In the genomic region with DNA sequence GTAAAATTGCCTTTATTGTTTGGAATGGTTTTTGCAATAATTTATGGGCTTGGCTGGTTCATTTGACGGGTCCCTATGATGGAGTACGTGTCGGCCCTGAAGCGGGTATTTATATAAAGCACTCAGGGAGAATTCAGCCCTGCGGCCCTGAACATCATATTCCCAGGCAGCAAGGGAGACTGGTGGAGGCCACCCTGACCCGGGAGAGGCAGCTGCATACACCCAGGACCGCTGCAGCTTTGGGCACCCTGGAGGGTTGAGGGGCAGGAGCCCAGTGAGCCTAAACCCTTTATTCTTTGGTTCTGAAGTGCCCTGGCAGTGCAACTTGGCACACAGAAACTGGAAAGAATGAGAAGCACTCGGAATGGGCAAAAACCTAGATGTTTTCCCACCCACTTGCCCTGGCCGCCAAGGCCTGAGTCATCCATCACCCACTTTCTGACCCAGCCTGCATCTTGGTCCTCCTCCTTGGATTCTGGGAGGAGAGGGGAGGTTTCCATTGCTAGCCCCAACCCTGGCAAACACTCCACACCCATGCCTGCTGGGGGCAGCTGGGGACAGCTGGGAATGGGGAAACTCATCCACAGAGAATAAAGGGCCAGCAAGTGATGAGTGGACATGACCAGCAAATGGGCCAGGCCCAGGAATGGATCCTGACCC, we compare ENCODE assay signal across 20 cellular contexts.
DNase-seq lines count a peak whose midpoint lies in the region; ATAC-seq and TF ChIP-seq lines count a peak whose summit lies in the region.
"Had no signal": no experiment of that assay in that cellular context is flagged by ENCODE, and none has a peak within 500 bp of the region (broad histone marks: within the 10 kb centered on the region; RNA-seq: fewer than 3 reads in every experiment).

No MANE protein-coding gene starts in this region.

- no peak overlapping the region for H3K4me2 ChIP-seq in mammary epithelial cell (ENCODE audit: insufficient read depth, low read depth, low read length)
- H3K4me2 ChIP-seq in neural progenitor cell: no peak overlapping the region
- H3K4me2 ChIP-seq: A549 had no signal

- intact Hi-C loops in MCF 10A (cut with micrococcal nuclease) (no loop called here), mammary epithelial cell (cut with micrococcal nuclease) (no loop called here), uterus (cut with DNase I; ENCODE audit: low total_unique reads) (no loop called here)

- H3K79me2 ChIP-seq in mammary epithelial cell (ENCODE audit: insufficient read depth, low read length) (no peaks in the 10 kb centered on the region), neural progenitor cell (ENCODE audit: low read depth) (no peaks in the 10 kb centered on the region)

- WGBS in mammary epithelial cell (ENCODE audit: low coverage, missing lambda C conversion rate): 47% methylated on average over 9 of the region's 9 CpGs

- POLR2A ChIA-PET in MCF 10A (lab: Yijun Ruan, JAX): no interaction called here

- H3K36me3 ChIP-seq in mammary epithelial cell (ENCODE audit: insufficient read depth, low read length) (no peaks in the 10 kb centered on the region), neural progenitor cell (no peaks in the 10 kb centered on the region), uterus (no peaks in the 10 kb centered on the region)
- H3K36me3 ChIP-seq: pancreas, upper lobe of left lung had no signal

- no peak overlapping the region for H3K27ac ChIP-seq in mammary epithelial cell (ENCODE audit: insufficient read depth, low read depth, low read length)
- H3K27ac ChIP-seq in coronary artery: peak overlapping the region; percentile 74 to 90
- H3K27ac ChIP-seq in neural progenitor cell: no peak overlapping the region
- H3K27ac ChIP-seq in uterus: peak overlapping the region; percentile 52 to 56
- H3K27ac ChIP-seq: A549, pancreas, upper lobe of left lung had no signal

- in situ Hi-C loops in mammary epithelial cell (cut with MboI; ENCODE audit: low sequenced_read_pairs in 2 of 2): no loop called here

- dilution Hi-C loops in mammary epithelial cell (cut with HindIII; ENCODE audit: low sequenced_read_pairs): no loop called here

- H4K20me1 ChIP-seq in mammary epithelial cell (ENCODE audit: insufficient read depth, low read length): no peaks in the 10 kb centered on the region
- H4K20me1 ChIP-seq in neural progenitor cell (ENCODE audit: low read depth): no peaks in the 10 kb centered on the region

- CTCF ChIA-PET in MCF 10A (lab: Yijun Ruan, JAX) (no interaction called here), mammary epithelial cell (lab: Charles Lee; ENCODE audit: low non-redundant PET) (no interaction called here)

- H3K27me3 ChIP-seq in mammary epithelial cell (ENCODE audit: insufficient read depth, low read length): no peaks in the 10 kb centered on the region
- H3K27me3 ChIP-seq in neural progenitor cell: peaks cover 28% of the 10 kb centered on the region
- H3K27me3 ChIP-seq in uterus: no peaks in the 10 kb centered on the region
- H3K27me3 ChIP-seq: pancreas had no signal

- TF ChIP-seq POLR2A in uterus (IDR thresholded peaks at IDR 0.05): no peak

- H3K4me1 Mint-ChIP-seq in MCF 10A (ENCODE audit: insufficient read depth, unreplicated experiment) (no peaks in the 10 kb centered on the region), neural progenitor cell (peaks cover 35% of the 10 kb centered on the region)
- H3K4me1 Mint-ChIP-seq: activated naive CD8-positive, alpha-beta T cell treated with anti-CD3 and anti-CD28 coated beads for 36 hours had no signal

- H2AFZ ChIP-seq in mammary epithelial cell (ENCODE audit: low read depth, low read length) (no peak overlapping the region), neural progenitor cell (replicated peaks) (no peak overlapping the region)

- H3K4me1 ChIP-seq in mammary epithelial cell (ENCODE audit: insufficient read depth, low read length) (no peaks in the 10 kb centered on the region), neural progenitor cell (no peaks in the 10 kb centered on the region), uterus (no peaks in the 10 kb centered on the region)
- H3K4me1 ChIP-seq: A549, pancreas, upper lobe of left lung had no signal

- H3K27ac Mint-ChIP-seq in MCF 10A (ENCODE audit: low read depth, unreplicated experiment) (no peak overlapping the region), neural progenitor cell (peak overlapping the region; percentile 72)
- H3K27ac Mint-ChIP-seq: activated CD4-positive, alpha-beta memory T cell treated with anti-CD3 and anti-CD28 coated beads for 36 hours; activated naive CD8-positive, alpha-beta T cell treated with anti-CD3 and anti-CD28 coated beads for 36 hours; activated T-cell treated with anti-CD3 and anti-CD28 coated beads, Interleukin-2, amount 50 U/mL, for 72 hours; CD4-positive, CD25-positive, alpha-beta regulatory T cell; T-cell had no signal

- ATAC-seq in HG03095 (IDR thresholded peaks at IDR 0.05; ENCODE audit: unreplicated experiment) (no peak), GM19035 (IDR thresholded peaks at IDR 0.05; ENCODE audit: unreplicated experiment) (no peak)
- ATAC-seq: A549; activated T-cell treated with anti-CD3 and anti-CD28 coated beads, Interleukin-2, amount 50 U/mL, for 72 hours; HCT116; left ventricle myocardium superior; pancreas; T-cell had no signal

- no TSS peak for BruUV-seq in MCF 10A (replicated peaks; lab: Mats Ljungman, UMichigan)
- BruUV-seq in mammary epithelial cell (replicated peaks; lab: Mats Ljungman, UMichigan): no TSS peak

- H3K4me3 Mint-ChIP-seq in MCF 10A (ENCODE audit: unreplicated experiment) (no peak overlapping the region), neural progenitor cell (no peak overlapping the region)
- H3K4me3 Mint-ChIP-seq: activated CD4-positive, alpha-beta memory T cell treated with anti-CD3 and anti-CD28 coated beads for 36 hours; activated naive CD8-positive, alpha-beta T cell treated with anti-CD3 and anti-CD28 coated beads for 36 hours; activated T-cell treated with anti-CD3 and anti-CD28 coated beads, Interleukin-2, amount 50 U/mL, for 72 hours; CD4-positive, CD25-positive, alpha-beta regulatory T cell; T-cell had no signal

- no peaks in the 10 kb centered on the region for H3K9me3 ChIP-seq in mammary epithelial cell (replicated peaks; ENCODE audit: insufficient read depth, low read length)
- H3K9me3 ChIP-seq in neural progenitor cell (ENCODE audit: low read depth): no peaks in the 10 kb centered on the region
- H3K9me3 ChIP-seq in uterus: no peaks in the 10 kb centered on the region
- H3K9me3 ChIP-seq: A549, pancreas, upper lobe of left lung had no signal

- no peaks in the 10 kb centered on the region for H3F3A ChIP-seq in neural progenitor cell (ENCODE audit: low read depth)

- TF ChIP-seq CTCF in MCF 10A (IDR thresholded peaks at IDR 0.05; ENCODE audit: unreplicated experiment) (no peak), mammary epithelial cell (conservative IDR thresholded peaks at IDR 0.05 in 1 of 2, IDR thresholded peaks at IDR 0.05 in 1 of 2; ENCODE audit: extremely low read depth in 1 of 2, insufficient read depth in 1 of 2, low read depth in 1 of 2, low read length in 2 of 2) (no peak), coronary artery (IDR thresholded peaks at IDR 0.05) (no peak), neural progenitor cell (IDR thresholded peaks at IDR 0.05) (no peak), uterus (IDR thresholded peaks at IDR 0.05) (no peak)

- H3K9ac ChIP-seq in mammary epithelial cell (ENCODE audit: insufficient read depth, low read length) (no peak overlapping the region), neural progenitor cell (no peak overlapping the region)

- peak; percentile 31 for DNase-seq in MCF 10A (ENCODE audit: unreplicated experiment)
- DNase-seq in mammary epithelial cell: no peak
- peak; percentile 89 for DNase-seq in coronary artery (ENCODE audit: low spot score)
- no peak for DNase-seq in neural progenitor cell (ENCODE audit: low spot score)
- DNase-seq in uterus: peak in 1 of 2 donors; percentile 71
- no peak for DNase-seq in globus pallidus (ENCODE audit: low spot score)
- DNase-seq: activated CD4-positive, alpha-beta memory T cell treated with anti-CD3 and anti-CD28 coated beads for 36 hours; activated naive CD8-positive, alpha-beta T cell treated with anti-CD3 and anti-CD28 coated beads for 36 hours; activated T-cell treated with anti-CD3 and anti-CD28 coated beads, Interleukin-2, amount 50 U/mL, for 72 hours; CD4-positive, CD25-positive, alpha-beta regulatory T cell; foreskin melanocyte; left ventricle myocardium superior; NCI-H446; T-cell; upper lobe of left lung had no signal

- H3K27me3 Mint-ChIP-seq in MCF 10A (ENCODE audit: insufficient read depth, unreplicated experiment) (peaks cover 64% of the 10 kb centered on the region), neural progenitor cell (ENCODE audit: insufficient read depth, low read depth) (peaks cover 23% of the 10 kb centered on the region)

- H3K9me3 Mint-ChIP-seq in MCF 10A (ENCODE audit: unreplicated experiment): no peaks in the 10 kb centered on the region
- no peaks in the 10 kb centered on the region for H3K9me3 Mint-ChIP-seq in neural progenitor cell
- H3K9me3 Mint-ChIP-seq: activated CD4-positive, alpha-beta memory T cell treated with anti-CD3 and anti-CD28 coated beads for 36 hours; activated naive CD8-positive, alpha-beta T cell treated with anti-CD3 and anti-CD28 coated beads for 36 hours; activated T-cell treated with anti-CD3 and anti-CD28 coated beads, Interleukin-2, amount 50 U/mL, for 72 hours; T-cell had no signal

- H3K4me3 ChIP-seq in mammary epithelial cell (replicated peaks in 1 of 3; ENCODE audit: insufficient read depth in 1 of 3, low read depth in 2 of 3, low read length in 3 of 3): no peak overlapping the region
- no peak overlapping the region for H3K4me3 ChIP-seq in coronary artery
- no peak overlapping the region for H3K4me3 ChIP-seq in neural progenitor cell
- H3K4me3 ChIP-seq in uterus: no peak overlapping the region
- H3K4me3 ChIP-seq: A549, pancreas, upper lobe of left lung had no signal

- H3K36me3 Mint-ChIP-seq in MCF 10A (ENCODE audit: insufficient read depth, unreplicated experiment) (no peaks in the 10 kb centered on the region), neural progenitor cell (no peaks in the 10 kb centered on the region)
- H3K36me3 Mint-ChIP-seq: activated CD4-positive, alpha-beta memory T cell treated with anti-CD3 and anti-CD28 coated beads for 36 hours; activated naive CD8-positive, alpha-beta T cell treated with anti-CD3 and anti-CD28 coated beads for 36 hours; CD4-positive, CD25-positive, alpha-beta regulatory T cell; T-cell had no signal

Comparison
In these comparisons a context has a peak if more than half of its experiments do, and no peak if none do; other contexts are left out.
1. DNase-seq: peak in MCF 10A (single experiment) and coronary artery (single experiment); none in mammary epithelial cell (single experiment), neural progenitor cell (single experiment) and globus pallidus (single experiment).
2. H3K27ac ChIP-seq: peak in coronary artery (2 of 2) and uterus (2 of 2); none in mammary epithelial cell (single experiment) and neural progenitor cell (single experiment).